Comparison of ENCODE assay signal across 11 cellular contexts in genomic region chr6:22363166-22363965, GRCh38.
DNase-seq lines count a peak whose midpoint lies in the region; ATAC-seq and TF ChIP-seq lines count a peak whose summit lies in the region.
"Had no signal": no experiment of that assay in that cellular context is flagged by ENCODE, and none has a peak within 500 bp of the region (broad histone marks: within the 10 kb centered on the region; RNA-seq: fewer than 3 reads in every experiment).

No MANE protein-coding gene starts in this region.

- intact Hi-C loops in lower leg skin (cut with DNase I; ENCODE audit: low total_unique reads): no loop called here

- H3K9ac ChIP-seq in SK-N-SH: no peak overlapping the region

- TF ChIP-seq CTCF in SK-N-SH (IDR thresholded peaks at IDR 0.05): no peak
- TF ChIP-seq CTCF in GM10248 (IDR thresholded peaks at IDR 0.05; ENCODE audit: control extremely low read depth, extremely low read depth, low read depth, missing control alignments): no peak
- no peak for TF ChIP-seq CTCF in lower leg skin (IDR thresholded peaks at IDR 0.05)

- 0 out of 2 replicates have a peak overlapping the region, but pooled peaks have one; percentile 13 for H2AFZ ChIP-seq in SK-N-SH (ENCODE audit: low read depth)

- TF ChIP-seq POLR2A in lower leg skin (IDR thresholded peaks at IDR 0.05): no peak

- H3K9me2 ChIP-seq in SK-N-SH: no peaks in the 10 kb centered on the region

- H3K27ac ChIP-seq in SK-N-SH (ENCODE audit: low read depth in 2 of 2, low read length in 1 of 2): peak overlapping the region in 1 of 2 experiments; percentile 47; a peak in 2 of 4 replicates
- peak overlapping the region; percentile 67 for H3K27ac ChIP-seq in epithelial cell of prostate
- H3K27ac ChIP-seq: sigmoid colon had no signal

- 81% methylated on average over 2 of the region's 2 CpGs for WGBS in SK-N-SH (ENCODE audit: low lambda C conversion rate)
- 57 to 61% methylated on average over 2 of the region's 2 CpGs for WGBS in lower leg skin, 2 donors

- 0 out of 2 replicates have a peak overlapping the region, but pooled peaks have one; percentile 15 for H3K4me2 ChIP-seq in SK-N-SH

- POLR2A ChIA-PET in SK-N-SH (lab: Yijun Ruan, JAX) (no interaction called here), GM10248 (lab: Yijun Ruan, JAX) (interaction anchor here (0.7 kb wide), 1 partner anchor 66 kb away, joined by 4 read pairs; no protein-coding TSS in a partner anchor)

- CTCF ChIA-PET in SK-N-SH (lab: Yijun Ruan, JAX) (interaction anchor here (0.6 kb wide), 1 partner anchor 1723 kb away, joined by 3 read pairs; no protein-coding TSS in a partner anchor), GM10248 (lab: Yijun Ruan, JAX) (interaction anchor here (1.0 to 1.6 kb wide), 5 partner anchors 9 to 206 kb away, joined by 3 to 4 read pairs (median 3); no protein-coding TSS in a partner anchor)

- no peaks in the 10 kb centered on the region for H3K9me3 ChIP-seq in SK-N-SH
- H3K9me3 ChIP-seq: sigmoid colon had no signal

- H3K27me3 ChIP-seq in SK-N-SH (ENCODE audit: insufficient read depth): no peaks in the 10 kb centered on the region
- H3K27me3 ChIP-seq: sigmoid colon had no signal

- TF ChIP-seq EP300 in SK-N-SH (IDR thresholded peaks at IDR 0.05; ENCODE audit: borderline replicate concordance in 1 of 2, low read depth in 1 of 2, low read length in 1 of 2): no peak

- ATAC-seq in SK-N-SH treated with all-trans-retinoic acid at 6 μM for 48 hours (no peak), GM19467 (IDR thresholded peaks at IDR 0.05; ENCODE audit: unreplicated experiment) (no peak)

- peaks cover 11 to 23% of the 10 kb centered on the region in 2 experiments; a peak in 3 of 4 replicates for H3K4me1 ChIP-seq in SK-N-SH (ENCODE audit: control insufficient read depth in 1 of 2, insufficient read depth in 2 of 2, low read depth in 1 of 2, low read length in 1 of 2)

- H3K79me2 ChIP-seq in SK-N-SH (ENCODE audit: insufficient read depth): no peaks in the 10 kb centered on the region

- H3K4me3 ChIP-seq in SK-N-SH (ENCODE audit: low read depth in 2 of 2, low read length in 1 of 2) (no peak overlapping the region), lower leg skin (ENCODE audit: low read depth, poor library complexity, severe bottlenecking) (no peak overlapping the region)
- H3K4me3 ChIP-seq: sigmoid colon had no signal

- no peak for DNase-seq in SK-N-SH
- peak; percentile 86 for DNase-seq in NCI-H510A treated with DMSO at 0.1 percent for 48 hours (lab: John Stamatoyannopoulos, UW)
- peak; percentile 89 for DNase-seq in epithelial cell of prostate (ENCODE audit: low read depth, low spot score)
- DNase-seq in islet precursor cell: no peak
- no peak for DNase-seq in GM10248 (ENCODE audit: extremely low spot score)
- no peak for DNase-seq in lower leg skin (ENCODE audit: low spot score in 2 of 2)
- DNase-seq: ACHN, GDM1, sigmoid colon had no signal

- H3K36me3 ChIP-seq in SK-N-SH (replicated peaks in 1 of 2; ENCODE audit: control insufficient read depth in 1 of 2, insufficient read depth in 2 of 2, low read length in 1 of 2): no peaks in the 10 kb centered on the region
- H3K36me3 ChIP-seq: sigmoid colon had no signal

- H3F3A ChIP-seq in SK-N-SH (replicated peaks; ENCODE audit: insufficient read depth): no peaks in the 10 kb centered on the region

- no peaks in the 10 kb centered on the region for H4K20me1 ChIP-seq in SK-N-SH (ENCODE audit: insufficient read depth)

- TF ChIP-seq RAD21 in SK-N-SH (IDR thresholded peaks at IDR 0.05; ENCODE audit: low read length): no peak

TF ChIP-seq in SK-N-SH, 30 proteins besides CTCF, POLR2A, EP300 and RAD21:
- TF ChIP-seq MEF2A (IDR thresholded peaks at IDR 0.05; ENCODE audit: borderline replicate concordance, low read depth) (no peak), TCF12 (IDR thresholded peaks at IDR 0.05) (no peak), NFIC (IDR thresholded peaks at IDR 0.05; ENCODE audit: borderline replicate concordance) (no peak), YY1 (IDR thresholded peaks at IDR 0.05; ENCODE audit: low read depth) (no peak), MAX (IDR thresholded peaks at IDR 0.05; ENCODE audit: low read depth) (no peak), SIN3A (IDR thresholded peaks at IDR 0.05; ENCODE audit: borderline replicate concordance, low read depth, low read length) (no peak), REST (IDR thresholded peaks at IDR 0.05; ENCODE audit: low read depth, low read length) (no peak), FOXM1 (IDR thresholded peaks at IDR 0.05; ENCODE audit: low read depth) (no peak), CHD2 (IDR thresholded peaks at IDR 0.05; ENCODE audit: low read length, partially characterized antibody) (no peak)

TF ChIP-seq in SK-N-SH treated with all-trans-retinoic acid at 6 μM for 48 hours, 23 proteins besides CTCF, POLR2A, EP300 and RAD21:
- no peak for TF ChIP-seq PATZ1 (CRISPR knock-in tag; IDR thresholded peaks at IDR 0.05; ENCODE audit: borderline replicate concordance)
- no peak for TF ChIP-seq ESRRG (CRISPR knock-in tag; IDR thresholded peaks at IDR 0.05)
- TF ChIP-seq TCF4 (CRISPR knock-in tag; IDR thresholded peaks at IDR 0.05; ENCODE audit: borderline replicate concordance): no peak
- TF ChIP-seq BACH2 (CRISPR knock-in tag; IDR thresholded peaks at IDR 0.05; ENCODE audit: borderline replicate concordance): no peak
- no peak for TF ChIP-seq ISL1 (CRISPR knock-in tag; IDR thresholded peaks at IDR 0.05)
- no peak for TF ChIP-seq ZNF70 (CRISPR knock-in tag; IDR thresholded peaks at IDR 0.05)
- TF ChIP-seq OSR1 (CRISPR knock-in tag; IDR thresholded peaks at IDR 0.05): no peak
- TF ChIP-seq PPARA (CRISPR knock-in tag; IDR thresholded peaks at IDR 0.05; ENCODE audit: borderline replicate concordance): no peak
- no peak for TF ChIP-seq ZFP3 (CRISPR knock-in tag; IDR thresholded peaks at IDR 0.05)
- no peak for TF ChIP-seq ZNF8 (CRISPR knock-in tag; IDR thresholded peaks at IDR 0.05)
- no peak for TF ChIP-seq CSRNP3 (CRISPR knock-in tag; IDR thresholded peaks at IDR 0.05)
- TF ChIP-seq TOX (CRISPR knock-in tag; IDR thresholded peaks at IDR 0.05; ENCODE audit: borderline replicate concordance): no peak
- no peak for TF ChIP-seq CREB5 (CRISPR knock-in tag; IDR thresholded peaks at IDR 0.05; ENCODE audit: low read depth)
- no peak for TF ChIP-seq ZNF565 (CRISPR knock-in tag; conservative IDR thresholded peaks at IDR 0.05; ENCODE audit: low read depth)
- TF ChIP-seq ARNTL (CRISPR knock-in tag; IDR thresholded peaks at IDR 0.05; ENCODE audit: borderline replicate concordance, low read depth): no peak

Comparison
In these comparisons a context has a peak if more than half of its experiments do, and no peak if none do; other contexts are left out.
1. DNase-seq: peak in NCI-H510A treated with DMSO at 0.1 percent for 48 hours (single experiment) and epithelial cell of prostate (single experiment); none in SK-N-SH (single experiment), islet precursor cell (single experiment), GM10248 (single experiment) and lower leg skin (0 of 2).